In genomic region chr1:56189946-56190920, GRCh38 we compare ENCODE assay signal across 1 cellular context.
A peak's percentile ranks its signal among the peaks of the same experiment; 100 is the strongest.
TF ChIP-seq lines count a peak whose summit lies in the region.

No MANE protein-coding gene starts in this region.

TF ChIP-seq in HepG2, 621 proteins besides CTCF, POLR2A, EP300 and RAD21 (continued from another document and continues in another):
- TF ChIP-seq PLSCR1 (CRISPR knock-in tag; IDR thresholded peaks at IDR 0.05; ENCODE audit: borderline replicate concordance): no peak
- peak; percentile 96 for TF ChIP-seq HDAC2 (CRISPR knock-in tag; IDR thresholded peaks at IDR 0.05)
- TF ChIP-seq SMAD3 (CRISPR knock-in tag; IDR thresholded peaks at IDR 0.05): peak; percentile 92
- TF ChIP-seq, protein P1, sequence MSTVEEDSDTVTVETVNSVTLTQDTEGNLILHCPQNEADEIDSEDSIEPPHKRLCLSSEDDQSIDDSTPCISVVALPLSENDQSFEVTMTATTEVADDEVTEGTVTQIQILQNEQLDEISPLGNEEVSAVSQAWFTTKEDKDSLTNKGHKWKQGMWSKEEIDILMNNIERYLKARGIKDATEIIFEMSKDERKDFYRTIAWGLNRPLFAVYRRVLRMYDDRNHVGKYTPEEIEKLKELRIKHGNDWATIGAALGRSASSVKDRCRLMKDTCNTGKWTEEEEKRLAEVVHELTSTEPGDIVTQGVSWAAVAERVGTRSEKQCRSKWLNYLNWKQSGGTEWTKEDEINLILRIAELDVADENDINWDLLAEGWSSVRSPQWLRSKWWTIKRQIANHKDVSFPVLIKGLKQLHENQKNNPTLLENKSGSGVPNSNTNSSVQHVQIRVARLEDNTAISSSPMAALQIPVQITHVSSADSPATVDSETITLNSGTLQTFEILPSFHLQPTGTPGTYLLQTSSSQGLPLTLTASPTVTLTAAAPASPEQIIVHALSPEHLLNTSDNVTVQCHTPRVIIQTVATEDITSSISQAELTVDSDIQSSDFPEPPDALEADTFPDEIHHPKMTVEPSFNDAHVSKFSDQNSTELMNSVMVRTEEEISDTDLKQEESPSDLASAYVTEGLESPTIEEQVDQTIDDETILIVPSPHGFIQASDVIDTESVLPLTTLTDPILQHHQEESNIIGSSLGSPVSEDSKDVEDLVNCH (CRISPR knock-in tag; IDR thresholded peaks at IDR 0.05): peak; percentile 91; the same call in 1 of the 2 replicates
- no peak for TF ChIP-seq ZNF576 (CRISPR knock-in tag; IDR thresholded peaks at IDR 0.05)
- TF ChIP-seq, protein P2, sequence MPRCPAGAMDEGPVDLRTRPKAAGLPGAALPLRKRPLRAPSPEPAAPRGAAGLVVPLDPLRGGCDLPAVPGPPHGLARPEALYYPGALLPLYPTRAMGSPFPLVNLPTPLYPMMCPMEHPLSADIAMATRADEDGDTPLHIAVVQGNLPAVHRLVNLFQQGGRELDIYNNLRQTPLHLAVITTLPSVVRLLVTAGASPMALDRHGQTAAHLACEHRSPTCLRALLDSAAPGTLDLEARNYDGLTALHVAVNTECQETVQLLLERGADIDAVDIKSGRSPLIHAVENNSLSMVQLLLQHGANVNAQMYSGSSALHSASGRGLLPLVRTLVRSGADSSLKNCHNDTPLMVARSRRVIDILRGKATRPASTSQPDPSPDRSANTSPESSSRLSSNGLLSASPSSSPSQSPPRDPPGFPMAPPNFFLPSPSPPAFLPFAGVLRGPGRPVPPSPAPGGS (CRISPR knock-in tag; IDR thresholded peaks at IDR 0.05): no peak
- no peak for TF ChIP-seq NAIF1 (CRISPR knock-in tag; IDR thresholded peaks at IDR 0.05; ENCODE audit: borderline replicate concordance)
- TF ChIP-seq MAFG (CRISPR knock-in tag; IDR thresholded peaks at IDR 0.05): no peak
- no peak for TF ChIP-seq KDM5B (CRISPR knock-in tag; IDR thresholded peaks at IDR 0.05; ENCODE audit: borderline replicate concordance)
- TF ChIP-seq ZNF256 (CRISPR knock-in tag; conservative IDR thresholded peaks at IDR 0.05): no peak
- peak; percentile 99 for TF ChIP-seq ARID5B (CRISPR knock-in tag; IDR thresholded peaks at IDR 0.05)
- no peak for TF ChIP-seq ZBTB38 (CRISPR knock-in tag; IDR thresholded peaks at IDR 0.05)
- TF ChIP-seq ZNF44 (CRISPR knock-in tag; IDR thresholded peaks at IDR 0.05): 0 out of 2 replicates have a peak, but pooled peaks have one; percentile 22
- TF ChIP-seq ZNF574 (CRISPR knock-in tag; IDR thresholded peaks at IDR 0.05): peak; percentile 87
- TF ChIP-seq ZFP36L2 (CRISPR knock-in tag; IDR thresholded peaks at IDR 0.05): no peak
- TF ChIP-seq MTA3 (CRISPR knock-in tag; IDR thresholded peaks at IDR 0.05): no peak
- TF ChIP-seq, protein P3, sequence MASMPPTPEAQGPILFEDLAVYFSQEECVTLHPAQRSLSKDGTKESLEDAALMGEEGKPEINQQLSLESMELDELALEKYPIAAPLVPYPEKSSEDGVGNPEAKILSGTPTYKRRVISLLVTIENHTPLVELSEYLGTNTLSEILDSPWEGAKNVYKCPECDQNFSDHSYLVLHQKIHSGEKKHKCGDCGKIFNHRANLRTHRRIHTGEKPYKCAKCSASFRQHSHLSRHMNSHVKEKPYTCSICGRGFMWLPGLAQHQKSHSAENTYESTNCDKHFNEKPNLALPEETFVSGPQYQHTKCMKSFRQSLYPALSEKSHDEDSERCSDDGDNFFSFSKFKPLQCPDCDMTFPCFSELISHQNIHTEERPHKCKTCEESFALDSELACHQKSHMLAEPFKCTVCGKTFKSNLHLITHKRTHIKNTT (CRISPR knock-in tag; IDR thresholded peaks at IDR 0.05): no peak
- TF ChIP-seq, protein P4, sequence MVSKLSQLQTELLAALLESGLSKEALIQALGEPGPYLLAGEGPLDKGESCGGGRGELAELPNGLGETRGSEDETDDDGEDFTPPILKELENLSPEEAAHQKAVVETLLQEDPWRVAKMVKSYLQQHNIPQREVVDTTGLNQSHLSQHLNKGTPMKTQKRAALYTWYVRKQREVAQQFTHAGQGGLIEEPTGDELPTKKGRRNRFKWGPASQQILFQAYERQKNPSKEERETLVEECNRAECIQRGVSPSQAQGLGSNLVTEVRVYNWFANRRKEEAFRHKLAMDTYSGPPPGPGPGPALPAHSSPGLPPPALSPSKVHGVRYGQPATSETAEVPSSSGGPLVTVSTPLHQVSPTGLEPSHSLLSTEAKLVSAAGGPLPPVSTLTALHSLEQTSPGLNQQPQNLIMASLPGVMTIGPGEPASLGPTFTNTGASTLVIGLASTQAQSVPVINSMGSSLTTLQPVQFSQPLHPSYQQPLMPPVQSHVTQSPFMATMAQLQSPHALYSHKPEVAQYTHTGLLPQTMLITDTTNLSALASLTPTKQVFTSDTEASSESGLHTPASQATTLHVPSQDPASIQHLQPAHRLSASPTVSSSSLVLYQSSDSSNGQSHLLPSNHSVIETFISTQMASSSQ (IDR thresholded peaks at IDR 0.05; ENCODE audit: low read depth): peak; percentile 60; the same call in 1 of the 2 replicates
- TF ChIP-seq, protein P4 (CRISPR knock-in tag; IDR thresholded peaks at IDR 0.05; ENCODE audit: borderline replicate concordance): peak; percentile 89
- TF ChIP-seq HHEX (CRISPR knock-in tag; IDR thresholded peaks at IDR 0.05): peak; percentile 86
- TF ChIP-seq TAF1 (CRISPR knock-in tag; IDR thresholded peaks at IDR 0.05): peak; percentile 69
- TF ChIP-seq, protein P5, sequence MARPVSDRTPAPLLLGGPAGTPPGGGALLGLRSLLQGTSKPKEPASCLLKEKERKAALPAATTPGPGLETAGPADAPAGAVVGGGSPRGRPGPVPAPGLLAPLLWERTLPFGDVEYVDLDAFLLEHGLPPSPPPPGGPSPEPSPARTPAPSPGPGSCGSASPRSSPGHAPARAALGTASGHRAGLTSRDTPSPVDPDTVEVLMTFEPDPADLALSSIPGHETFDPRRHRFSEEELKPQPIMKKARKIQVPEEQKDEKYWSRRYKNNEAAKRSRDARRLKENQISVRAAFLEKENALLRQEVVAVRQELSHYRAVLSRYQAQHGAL (CRISPR knock-in tag; IDR thresholded peaks at IDR 0.05; ENCODE audit: not compliant biosample characterization): no peak
- TF ChIP-seq NFE2 (CRISPR knock-in tag; IDR thresholded peaks at IDR 0.05): peak; percentile 57; the same call in 1 of the 2 replicates
- TF ChIP-seq BHLHE40 (IDR thresholded peaks at IDR 0.05; ENCODE audit: low read length): peak; percentile 78
- TF ChIP-seq TSC22D2 (CRISPR knock-in tag; IDR thresholded peaks at IDR 0.05; ENCODE audit: borderline replicate concordance): peak; percentile 41; the same call in 1 of the 2 replicates
- TF ChIP-seq MXD3 (CRISPR knock-in tag; IDR thresholded peaks at IDR 0.05): no peak
- no peak for TF ChIP-seq ZNF24 (IDR thresholded peaks at IDR 0.05)
- peak; percentile 39; the same call in 1 of the 2 replicates for TF ChIP-seq FOXK2 (IDR thresholded peaks at IDR 0.05)
- no peak for TF ChIP-seq SETDB1 (CRISPR knock-in tag; IDR thresholded peaks at IDR 0.05; ENCODE audit: borderline replicate concordance)
- peak; percentile 88 for TF ChIP-seq ESRRA (CRISPR knock-in tag; IDR thresholded peaks at IDR 0.05; ENCODE audit: low read depth)
- no peak for TF ChIP-seq ZNF678 (CRISPR knock-in tag; IDR thresholded peaks at IDR 0.05)
